In the genomic region with DNA sequence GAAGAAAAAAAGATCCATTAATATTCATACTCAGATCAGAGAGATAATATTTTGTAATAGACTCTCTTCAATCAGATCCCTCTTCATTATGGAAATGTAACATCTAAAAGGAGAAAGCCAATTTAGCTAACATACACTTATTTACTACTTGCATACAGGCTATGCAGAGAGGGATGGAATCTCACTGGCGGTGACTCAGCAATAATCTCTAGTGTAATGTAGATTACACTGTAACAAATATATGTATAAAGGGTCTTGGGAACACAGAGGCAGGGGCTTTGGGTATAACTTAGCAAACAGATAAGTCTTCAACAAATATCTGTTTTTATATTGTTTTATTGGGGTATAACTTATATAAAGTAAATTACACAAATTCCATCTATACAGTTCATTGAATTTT, we compare ENCODE assay signal across 20 cellular contexts.
DNase-seq lines count a peak whose midpoint lies in the region; ATAC-seq and TF ChIP-seq lines count a peak whose summit lies in the region.
"Had no signal": no experiment of that assay in that cellular context is flagged by ENCODE, and none has a peak within 500 bp of the region (broad histone marks: within the 10 kb centered on the region; RNA-seq: fewer than 3 reads in every experiment).

No MANE protein-coding gene starts in this region.

- H3K27ac ChIP-seq in cardiac muscle cell (peak overlapping the region; percentile 94), left ventricle myocardium inferior (replicated peaks) (no peak overlapping the region), SK-N-MC (peak overlapping the region; percentile 57), stomach (no peak overlapping the region)
- H3K27ac ChIP-seq: coronary artery, epithelial cell of prostate had no signal

- ATAC-seq in GM18517 (IDR thresholded peaks at IDR 0.05; ENCODE audit: unreplicated experiment), result no peak
- ATAC-seq: T-helper 17 cell had no signal

- H3K27ac Mint-ChIP-seq in type B pancreatic cell, result peak overlapping the region; percentile 18
- H3K27ac Mint-ChIP-seq: activated T-helper 2 cell treated with anti-CD3 and anti-CD28 coated beads, Interferon-gamma antibody, Interleukin-2, Interleukin-4, amounts not matched to agents 10 μg/mL and 5 μg/mL and 100 μg/mL, durations not matched to agents 14 hours and 24 hours and 36 hours; immature natural killer cell; T-helper 17 cell had no signal

- H3K36me3 ChIP-seq in cardiac muscle cell (peaks cover 36% of the 10 kb centered on the region), left ventricle myocardium inferior (peaks cover 5% of the 10 kb centered on the region), SK-N-MC (ENCODE audit: insufficient read depth, low read length) (no peaks in the 10 kb centered on the region), stomach (peaks cover 0 to 17% (median 15%) of the 10 kb centered on the region in 4 donors)

- peak in 1 of 2 donors; percentile 64 for DNase-seq in cardiac muscle cell (ENCODE audit: low read depth in 1 of 2, low spot score in 1 of 2)
- DNase-seq in left ventricle myocardium inferior, result no peak
- peak; percentile 26 for DNase-seq in SK-N-MC (ENCODE audit: low read depth, low spot score)
- DNase-seq in fibroblast of peridontal ligament (ENCODE audit: extremely low read depth), result peak; percentile 47
- no peak for DNase-seq in type B pancreatic cell (ENCODE audit: extremely low spot score, unreplicated experiment)
- DNase-seq in stomach, result no peak
- DNase-seq in stimulated activated CD8-positive, alpha-beta memory T cell treated with anti-CD3 and anti-CD28 coated beads, Interleukin-4, amount 100 ng/mL, for 48 hours, result no peak
- DNase-seq: amygdala; GOT3; immature natural killer cell; MM.1S; NCI-H187; NCI-H748 treated with DMSO at 0.1 percent for 48 hours; stimulated activated CD4-positive, alpha-beta T cell treated with anti-CD3 and anti-CD28 coated beads, Interleukin-15, amount 100 ng/mL, for 24 hours; T-helper 17 cell had no signal

- peaks cover 24% of the 10 kb centered on the region for H3K36me3 Mint-ChIP-seq in type B pancreatic cell
- H3K36me3 Mint-ChIP-seq: immature natural killer cell had no signal

- intact Hi-C loops in left ventricle myocardium inferior (cut with micrococcal nuclease), result no loop called here
- intact Hi-C loops in stomach (cut with DNase I; ENCODE audit: low total_unique reads), result no loop called here

- H3K9me3 ChIP-seq in cardiac muscle cell (ENCODE audit: low read depth) (no peaks in the 10 kb centered on the region), left ventricle myocardium inferior (replicated peaks) (no peaks in the 10 kb centered on the region), SK-N-MC (ENCODE audit: low read depth, low read length) (no peaks in the 10 kb centered on the region), stomach (no peaks in the 10 kb centered on the region)

- no peak for TF ChIP-seq POLR2A in stomach (IDR thresholded peaks at IDR 0.05)

- peaks cover 5% of the 10 kb centered on the region for H3K9me3 Mint-ChIP-seq in type B pancreatic cell
- H3K9me3 Mint-ChIP-seq: activated T-helper 2 cell treated with anti-CD3 and anti-CD28 coated beads, Interferon-gamma antibody, Interleukin-2, Interleukin-4, amounts not matched to agents 10 μg/mL and 5 μg/mL and 100 μg/mL, durations not matched to agents 14 hours and 24 hours and 36 hours; immature natural killer cell had no signal

- no peak for TF ChIP-seq CTCF in cardiac muscle cell (IDR thresholded peaks at IDR 0.05; ENCODE audit: low read depth, low read length)
- no peak for TF ChIP-seq CTCF in left ventricle myocardium inferior (IDR thresholded peaks at IDR 0.05; ENCODE audit: borderline replicate concordance)
- TF ChIP-seq CTCF in type B pancreatic cell (conservative IDR thresholded peaks at IDR 0.05), result no peak
- no peak for TF ChIP-seq CTCF in stomach (IDR thresholded peaks at IDR 0.05)

- no peak overlapping the region for H3K9ac ChIP-seq in SK-N-MC (ENCODE audit: insufficient read length)

- H3K27me3 Mint-ChIP-seq in type B pancreatic cell, result no peaks in the 10 kb centered on the region

- H3K4me1 ChIP-seq in cardiac muscle cell (ENCODE audit: low read depth) (peaks cover 57% of the 10 kb centered on the region), left ventricle myocardium inferior (peaks cover 19% of the 10 kb centered on the region), stomach (peaks cover 2 to 29% (median 17%) of the 10 kb centered on the region in 4 donors)

- no peak overlapping the region for H3K4me3 Mint-ChIP-seq in type B pancreatic cell
- H3K4me3 Mint-ChIP-seq: immature natural killer cell, T-helper 17 cell had no signal

- WGBS in stomach, 5 donors, result 54 to 78% (median 69%) methylated on average over 1 of the region's 1 CpG

- TF ChIP-seq EP300 in stomach (IDR thresholded peaks at IDR 0.05), result no peak

- H3K27me3 ChIP-seq in cardiac muscle cell (no peaks in the 10 kb centered on the region), left ventricle myocardium inferior (ENCODE audit: low read depth) (peaks cover 4% of the 10 kb centered on the region), stomach (no peaks in the 10 kb centered on the region)

- H3K4me1 Mint-ChIP-seq in type B pancreatic cell (ENCODE audit: unreplicated experiment), result peaks cover 20% of the 10 kb centered on the region
- H3K4me1 Mint-ChIP-seq: immature natural killer cell, T-helper 17 cell had no signal

- H3K4me3 ChIP-seq in cardiac muscle cell, result no peak overlapping the region
- no peak overlapping the region for H3K4me3 ChIP-seq in left ventricle myocardium inferior
- no peak overlapping the region for H3K4me3 ChIP-seq in SK-N-MC
- no peak overlapping the region for H3K4me3 ChIP-seq in stomach
- H3K4me3 ChIP-seq: coronary artery, lung had no signal

Comparison
In these comparisons a context has a peak if more than half of its experiments do, and no peak if none do; other contexts are left out.
1. H3K27ac ChIP-seq: peak in cardiac muscle cell (single experiment) and SK-N-MC (single experiment); none in left ventricle myocardium inferior (single experiment) and stomach (0 of 5).
2. DNase-seq: peak in SK-N-MC (single experiment) and fibroblast of peridontal ligament (single experiment); none in left ventricle myocardium inferior (single experiment), type B pancreatic cell (single experiment), stomach (single experiment) and stimulated activated CD8-positive, alpha-beta memory T cell treated with anti-CD3 and anti-CD28 coated beads, Interleukin-4, amount 100 ng/mL, for 48 hours (single experiment).